1 cellular context compared by ENCODE assay signal in genomic region chr16:30649725-30650368, GRCh38.
TF ChIP-seq lines count a peak whose summit lies in the region.

No MANE protein-coding gene starts in this region.

TF ChIP-seq in HepG2, 621 proteins besides CTCF, POLR2A, EP300 and RAD21:
- TF ChIP-seq ZNF232 (CRISPR knock-in tag; IDR thresholded peaks at IDR 0.05; ENCODE audit: borderline replicate concordance), result 0 out of 2 replicates have a peak, but pooled peaks have one; percentile 0
- no peak for TF ChIP-seq HINFP (CRISPR knock-in tag; IDR thresholded peaks at IDR 0.05; ENCODE audit: low read depth)
- TF ChIP-seq MZF1 (CRISPR knock-in tag; IDR thresholded peaks at IDR 0.05; ENCODE audit: borderline replicate concordance), result no peak
- TF ChIP-seq PRPF4 (IDR thresholded peaks at IDR 0.05; ENCODE audit: low read depth, low read length, poor library complexity, severe bottlenecking), result peak; percentile 100
- TF ChIP-seq LBX2 (CRISPR knock-in tag; IDR thresholded peaks at IDR 0.05; ENCODE audit: borderline replicate concordance), result no peak
- TF ChIP-seq AHR (CRISPR knock-in tag; IDR thresholded peaks at IDR 0.05), result 0 out of 2 replicates have a peak, but pooled peaks have one; percentile 21
- 0 out of 2 replicates have a peak, but pooled peaks have one; percentile 2 for TF ChIP-seq ZNF317 (CRISPR knock-in tag; IDR thresholded peaks at IDR 0.05)
- TF ChIP-seq ZNF3 (CRISPR knock-in tag; IDR thresholded peaks at IDR 0.05), result no peak
- 0 out of 2 replicates have a peak, but pooled peaks have one; percentile 57 for TF ChIP-seq ZNF274 (CRISPR knock-in tag; IDR thresholded peaks at IDR 0.05)
- TF ChIP-seq MXD1 (CRISPR knock-in tag; IDR thresholded peaks at IDR 0.05), result peak; percentile 16; the same call in 1 of the 2 replicates
- no peak for TF ChIP-seq ZNF441 (CRISPR knock-in tag; IDR thresholded peaks at IDR 0.05; ENCODE audit: borderline replicate concordance)
- TF ChIP-seq HES4 (CRISPR knock-in tag; IDR thresholded peaks at IDR 0.05; ENCODE audit: borderline replicate concordance), result peak; percentile 45; the same call in 1 of the 2 replicates
- no peak for TF ChIP-seq ZFP36L1 (CRISPR knock-in tag; IDR thresholded peaks at IDR 0.05)
- TF ChIP-seq HMGXB3 (CRISPR knock-in tag; IDR thresholded peaks at IDR 0.05; ENCODE audit: borderline replicate concordance), result no peak
- TF ChIP-seq ZFP90 (CRISPR knock-in tag; IDR thresholded peaks at IDR 0.05; ENCODE audit: borderline replicate concordance), result peak; percentile 49; the same call in 1 of the 2 replicates
- TF ChIP-seq E2F2 (CRISPR knock-in tag; IDR thresholded peaks at IDR 0.05; ENCODE audit: borderline replicate concordance), result no peak
- no peak for TF ChIP-seq PHB2 (IDR thresholded peaks at IDR 0.05; ENCODE audit: partially characterized antibody)
- no peak for TF ChIP-seq ETV5 (CRISPR knock-in tag; IDR thresholded peaks at IDR 0.05; ENCODE audit: borderline replicate concordance)
- TF ChIP-seq ZBTB4 (CRISPR knock-in tag; IDR thresholded peaks at IDR 0.05; ENCODE audit: borderline replicate concordance), result peak; percentile 58; the same call in 1 of the 2 replicates
- TF ChIP-seq ZNF225 (CRISPR knock-in tag; IDR thresholded peaks at IDR 0.05), result peak; percentile 61; the same call in 1 of the 2 replicates
- peak; percentile 39; the same call in 1 of the 2 replicates for TF ChIP-seq KDM5B (CRISPR knock-in tag; IDR thresholded peaks at IDR 0.05; ENCODE audit: borderline replicate concordance)
- TF ChIP-seq ZNF263 (CRISPR knock-in tag; IDR thresholded peaks at IDR 0.05), result 0 out of 2 replicates have a peak, but pooled peaks have one; percentile 26
- no peak for TF ChIP-seq SRF (IDR thresholded peaks at IDR 0.05; ENCODE audit: low read depth, low read length)
- no peak; the same call in 1 of the 2 replicates for TF ChIP-seq HDAC2 (CRISPR knock-in tag; IDR thresholded peaks at IDR 0.05)
- peak; percentile 58 for TF ChIP-seq ZNF883 (CRISPR knock-in tag; IDR thresholded peaks at IDR 0.05; ENCODE audit: not compliant biosample characterization)
- TF ChIP-seq ZNF451 (CRISPR knock-in tag; IDR thresholded peaks at IDR 0.05), result no peak
- peak; percentile 52; the same call in 1 of the 2 replicates for TF ChIP-seq ARHGAP35 (CRISPR knock-in tag; IDR thresholded peaks at IDR 0.05; ENCODE audit: borderline replicate concordance)
- no peak for TF ChIP-seq SP5 (CRISPR knock-in tag; IDR thresholded peaks at IDR 0.05; ENCODE audit: borderline replicate concordance, low read depth)
- 0 out of 2 replicates have a peak, but pooled peaks have one; percentile 17 for TF ChIP-seq ZNF557 (CRISPR knock-in tag; IDR thresholded peaks at IDR 0.05)
- no peak for TF ChIP-seq ZNF83 (CRISPR knock-in tag; IDR thresholded peaks at IDR 0.05; ENCODE audit: borderline replicate concordance)
- TF ChIP-seq DR1 (CRISPR knock-in tag; IDR thresholded peaks at IDR 0.05), result 0 out of 2 replicates have a peak, but pooled peaks have one; percentile 30
- TF ChIP-seq ZSCAN25 (CRISPR knock-in tag; IDR thresholded peaks at IDR 0.05), result no peak
- TF ChIP-seq ATRX (CRISPR knock-in tag; IDR thresholded peaks at IDR 0.05; ENCODE audit: borderline replicate concordance), result no peak
- no peak for TF ChIP-seq ZFYVE20 (CRISPR knock-in tag; IDR thresholded peaks at IDR 0.05; ENCODE audit: borderline replicate concordance, low read depth)
- TF ChIP-seq PREB (CRISPR knock-in tag; IDR thresholded peaks at IDR 0.05), result no peak
- TF ChIP-seq SPEN (CRISPR knock-in tag; IDR thresholded peaks at IDR 0.05; ENCODE audit: low read depth), result peak; percentile 1; the same call in 1 of the 2 replicates
- TF ChIP-seq ZNF496 (CRISPR knock-in tag; IDR thresholded peaks at IDR 0.05; ENCODE audit: insufficient replicate concordance), result no peak
- TF ChIP-seq TFE3 (CRISPR knock-in tag; IDR thresholded peaks at IDR 0.05), result 0 out of 2 replicates have a peak, but pooled peaks have one; percentile 3
- no peak for TF ChIP-seq ZNF710 (CRISPR knock-in tag; IDR thresholded peaks at IDR 0.05; ENCODE audit: borderline replicate concordance)
- TF ChIP-seq DZIP1 (CRISPR knock-in tag; IDR thresholded peaks at IDR 0.05), result 0 out of 2 replicates have a peak, but pooled peaks have one; percentile 26
- TF ChIP-seq PHF5A (CRISPR knock-in tag; IDR thresholded peaks at IDR 0.05; ENCODE audit: low read depth, unreplicated experiment), result no peak
